Comparison of ENCODE assay signal across 18 cellular contexts in genomic region chr9:84374516-84374915, GRCh38. TPM values are rescaled to one million over a fixed set of nuclear protein-coding genes. Genes with fewer than 3 reads are reported as not detected.
"Had no signal": no experiment of that assay in that cellular context is flagged by ENCODE, and none has a peak within 500 bp of the region (broad histone marks: within the 10 kb centered on the region; RNA-seq: fewer than 3 reads in every experiment).

No MANE protein-coding gene starts in this region.

- H3K36me3 ChIP-seq: pancreas, suprapubic skin, upper lobe of right lung had no signal

- DNase-seq: activated CD4-positive, alpha-beta T cell treated with anti-CD3 and anti-CD28 coated beads, Interleukin-2, amount 50 U/mL, for 4 hours; activated effector memory CD4-positive, alpha-beta T cell treated with Interleukin-2 at 50 U/mL for 16 hours; activated T-cell treated with anti-CD3 and anti-CD28 coated beads, Interleukin-2, amount 50 U/mL, for 24 hours; amniotic stem cell; cerebellar nuclear complex; endodermal cell; head of caudate nucleus; mesenchymal stem cell; nephron progenitor cell; pancreas; stimulated activated CD4-positive, alpha-beta T cell treated with anti-CD3 and anti-CD28 coated beads, Interleukin-4, amount 100 ng/mL, for 1 hour; stimulated activated CD8-positive, alpha-beta memory T cell treated with anti-CD3 and anti-CD28 coated beads, Interleukin-4, amount 100 ng/mL, for 48 hours; stimulated activated naive CD8-positive, alpha-beta T cell treated with anti-CD3 and anti-CD28 coated beads, Interleukin-15, Interleukin-2, amounts not matched to agents 100 U/mL and 50 U/mL, for 24 hours; T-helper 2 cell; upper lobe of right lung had no signal

- H3K27me3 ChIP-seq: pancreas, suprapubic skin, upper lobe of right lung had no signal

- H3K27ac ChIP-seq: suprapubic skin, upper lobe of right lung had no signal

- H3K4me3 ChIP-seq: pancreas, suprapubic skin, upper lobe of right lung had no signal

- FAIRE-seq: islet of Langerhans, pancreas had no signal

- H3K9me3 ChIP-seq: pancreas, suprapubic skin, upper lobe of right lung had no signal

- H3K4me1 ChIP-seq: pancreas, upper lobe of right lung had no signal

RNA-seq across cellular contexts. Expression of gene SLC28A3, which starts 34.0 kb away (rescaled TPM):
- total RNA-seq: dermis microvascular lymphatic vessel endothelial cell had no signal
